ENCODE assay signal across 8 cellular contexts in genomic region chr22:32836286-32836859, GRCh38. TPM values are rescaled to one million over a fixed set of nuclear protein-coding genes. Genes with fewer than 3 reads are reported as not detected.
DNase-seq lines count a peak whose midpoint lies in the region; ATAC-seq, FAIRE-seq and TF ChIP-seq lines count a peak whose summit lies in the region.

No MANE protein-coding gene starts in this region.

- no peak overlapping the region for H2BK5ac ChIP-seq in neuronal stem cell (ENCODE audit: low read length)

- no peak overlapping the region for H2BK120ac ChIP-seq in neuronal stem cell (ENCODE audit: low read depth, low read length)

- no peaks in the 10 kb centered on the region for H3K27me3 ChIP-seq in bronchial epithelial cell (ENCODE audit: control insufficient read depth, insufficient read depth, low read length)
- no peaks in the 10 kb centered on the region for H3K27me3 ChIP-seq in neuronal stem cell (ENCODE audit: control insufficient read depth in 3 of 3, insufficient read depth in 3 of 3, low read depth in 1 of 3, low read length in 3 of 3)

- H3K18ac ChIP-seq in neuronal stem cell (ENCODE audit: low read length) = no peak overlapping the region

- no peak overlapping the region for H3K9ac ChIP-seq in neuronal stem cell (ENCODE audit: low read depth, low read length, poor library complexity)

- H3K27ac ChIP-seq in neuronal stem cell (replicated peaks; ENCODE audit: low read length) = no peak overlapping the region

- no peaks in the 10 kb centered on the region for H3K9me3 ChIP-seq in neuronal stem cell (replicated peaks in 1 of 2; ENCODE audit: control insufficient read depth in 2 of 2, insufficient read depth in 1 of 2, low read depth in 1 of 2, low read length in 2 of 2)

- H4K91ac ChIP-seq in neuronal stem cell (ENCODE audit: low read depth, low read length, poor library complexity) = no peak overlapping the region

- no peak overlapping the region for H2BK15ac ChIP-seq in neuronal stem cell (ENCODE audit: low read length)

- peak; percentile 46 for TF ChIP-seq CTCF in bronchial epithelial cell (IDR thresholded peaks at IDR 0.05; ENCODE audit: insufficient read depth, low read length, severe bottlenecking)

- no peaks in the 10 kb centered on the region for H3K4me1 Mint-ChIP-seq in activated T-helper 2 cell treated with anti-CD3 and anti-CD28 coated beads, Interferon-gamma antibody, Interleukin-2, Interleukin-4, amounts not matched to agents 10 μg/mL and 5 μg/mL and 100 μg/mL, durations not matched to agents 14 hours and 24 hours and 36 hours (ENCODE audit: low read depth)

- no peak overlapping the region for H2AK5ac ChIP-seq in neuronal stem cell (ENCODE audit: low read depth, low read length)

- no peak overlapping the region for H3K4ac ChIP-seq in neuronal stem cell (ENCODE audit: low read length)

- H4K8ac ChIP-seq in neuronal stem cell (ENCODE audit: low read depth, low read length) = no peak overlapping the region

- ATAC-seq in GM18502 (IDR thresholded peaks at IDR 0.05; ENCODE audit: poor library complexity, unreplicated experiment) (no peak), GM19467 (IDR thresholded peaks at IDR 0.05; ENCODE audit: unreplicated experiment) (no peak)

- H3K14ac ChIP-seq in neuronal stem cell (ENCODE audit: low read length) = no peak overlapping the region

- no peak overlapping the region for H3K27ac Mint-ChIP-seq in activated T-helper 2 cell treated with anti-CD3 and anti-CD28 coated beads, Interferon-gamma antibody, Interleukin-2, Interleukin-4, amounts not matched to agents 10 μg/mL and 5 μg/mL and 100 μg/mL, durations not matched to agents 14 hours and 24 hours and 36 hours

- no peaks in the 10 kb centered on the region for H3K27me3 Mint-ChIP-seq in activated T-helper 2 cell treated with anti-CD3 and anti-CD28 coated beads, Interferon-gamma antibody, Interleukin-2, Interleukin-4, amounts not matched to agents 10 μg/mL and 5 μg/mL and 100 μg/mL, durations not matched to agents 14 hours and 24 hours and 36 hours (ENCODE audit: low read depth)

- peak overlapping the region; percentile 12 for H2BK12ac ChIP-seq in neuronal stem cell (ENCODE audit: low read length)

- H3K9me3 Mint-ChIP-seq in activated T-helper 2 cell treated with anti-CD3 and anti-CD28 coated beads, Interferon-gamma antibody, Interleukin-2, Interleukin-4, amounts not matched to agents 10 μg/mL and 5 μg/mL and 100 μg/mL, durations not matched to agents 14 hours and 24 hours and 36 hours = no peaks in the 10 kb centered on the region

- no peak overlapping the region for H2AFZ ChIP-seq in neuronal stem cell (ENCODE audit: low read length)

- no peaks in the 10 kb centered on the region for H3K79me1 ChIP-seq in neuronal stem cell (ENCODE audit: low read depth, low read length)

- WGBS in neuronal stem cell (ENCODE audit: extremely low coverage in 2 of 2, insufficient read length in 2 of 2, insufficient replicate concordance in 1 of 2), 2 donors = no CpG with 5 or more reads among the region's 5 CpGs

- peaks cover 0 to 18% of the 10 kb centered on the region in 2 donors for H3K4me1 ChIP-seq in neuronal stem cell (ENCODE audit: control insufficient read depth in 2 of 2, insufficient read depth in 1 of 2, low read depth in 1 of 2, low read length in 2 of 2)

- H3K36me3 ChIP-seq in bronchial epithelial cell (ENCODE audit: control insufficient read depth, insufficient read depth, low read length) = peaks cover 6% of the 10 kb centered on the region
- no peaks in the 10 kb centered on the region for H3K36me3 ChIP-seq in neuronal stem cell (replicated peaks in 1 of 2; ENCODE audit: control insufficient read depth in 2 of 2, insufficient read depth in 2 of 2, low read length in 2 of 2)

- no peak overlapping the region for H3K4me3 Mint-ChIP-seq in activated T-helper 2 cell treated with anti-CD3 and anti-CD28 coated beads, Interferon-gamma antibody, Interleukin-2, Interleukin-4, amounts not matched to agents 10 μg/mL and 5 μg/mL and 100 μg/mL, durations not matched to agents 14 hours and 24 hours and 36 hours (ENCODE audit: low read depth)

- H3K4me2 ChIP-seq in neuronal stem cell (ENCODE audit: insufficient read depth, low read length, poor library complexity, severe bottlenecking) = no peak overlapping the region

- intact Hi-C loops in activated T-helper 2 cell treated with anti-CD3 and anti-CD28 coated beads, Interferon-gamma antibody, Interleukin-2, Interleukin-4, amounts not matched to agents 10 μg/mL and 5 μg/mL and 100 μg/mL, durations not matched to agents 14 hours and 24 hours and 36 hours (cut with micrococcal nuclease) = no loop called here

- no peak overlapping the region for H3K23ac ChIP-seq in neuronal stem cell (ENCODE audit: low read depth, low read length, poor library complexity)

- no peaks in the 10 kb centered on the region for H3K36me3 Mint-ChIP-seq in activated T-helper 2 cell treated with anti-CD3 and anti-CD28 coated beads, Interferon-gamma antibody, Interleukin-2, Interleukin-4, amounts not matched to agents 10 μg/mL and 5 μg/mL and 100 μg/mL, durations not matched to agents 14 hours and 24 hours and 36 hours (ENCODE audit: low read depth)

- H3K4me3 ChIP-seq in bronchial epithelial cell (ENCODE audit: low read depth, low read length) (no peak overlapping the region), neuronal stem cell (ENCODE audit: low read length in 2 of 2) (no peak overlapping the region)

- FAIRE-seq in bronchial epithelial cell (lab: Jason Lieb, UNC) = no peak

- peak; percentile 45 for DNase-seq in D341Med (ENCODE audit: low spot score)
- peak; percentile 25 for DNase-seq in HuH-7.5 (ENCODE audit: low spot score)
- DNase-seq in bronchial epithelial cell (ENCODE audit: low read depth) = no peak
- DNase-seq in neuronal stem cell (ENCODE audit: low spot score) = no peak
- DNase-seq in activated T-helper 2 cell treated with anti-CD3 and anti-CD28 coated beads, Interferon-gamma antibody, Interleukin-2, Interleukin-4, amounts not matched to agents 10 μg/mL and 5 μg/mL and 100 μg/mL, durations not matched to agents 14 hours and 24 hours and 36 hours (ENCODE audit: low spot score) = no peak
- DNase-seq in activated CD4-positive, alpha-beta T cell treated with anti-CD3 and anti-CD28 coated beads for 48 hours = no peak

RNA-seq across cellular contexts. Expression of gene TIMP3, which starts 34.9 kb away (rescaled TPM):
- total RNA-seq in bronchial epithelial cell = 52.2 and 71.1 TPM in 2 replicates
- 15.2 TPM for polyA plus RNA-seq in neuronal stem cell (2013, experiment 1 of 2)
- polyA plus RNA-seq in neuronal stem cell (2013, experiment 2 of 2) = 16.2 TPM
- 0.05 TPM in 1 of 2 replicates, not detected in the other for total RNA-seq in activated T-helper 2 cell treated with anti-CD3 and anti-CD28 coated beads, Interferon-gamma antibody, Interleukin-2, Interleukin-4, amounts not matched to agents 10 μg/mL and 5 μg/mL and 100 μg/mL, durations not matched to agents 14 hours and 24 hours and 36 hours

Comparison
In these comparisons a context has a peak if more than half of its experiments do, and no peak if none do; other contexts are left out.
1. DNase-seq: peak in D341Med (single experiment) and HuH-7.5 (single experiment); none in bronchial epithelial cell (single experiment), neuronal stem cell (single experiment), activated T-helper 2 cell treated with anti-CD3 and anti-CD28 coated beads, Interferon-gamma antibody, Interleukin-2, Interleukin-4, amounts not matched to agents 10 μg/mL and 5 μg/mL and 100 μg/mL, durations not matched to agents 14 hours and 24 hours and 36 hours (single experiment) and activated CD4-positive, alpha-beta T cell treated with anti-CD3 and anti-CD28 coated beads for 48 hours (single experiment).
2. RNA of gene TIMP3, which starts 34.9 kb away (total RNA-seq): 52.2 to 71.1 TPM in bronchial epithelial cell; 0.05 TPM in activated T-helper 2 cell treated with anti-CD3 and anti-CD28 coated beads, Interferon-gamma antibody, Interleukin-2, Interleukin-4, amounts not matched to agents 10 μg/mL and 5 μg/mL and 100 μg/mL, durations not matched to agents 14 hours and 24 hours and 36 hours; every median in the first group is over 10 times any median in the second.